1 cellular context compared by ENCODE assay signal in the genomic region with DNA sequence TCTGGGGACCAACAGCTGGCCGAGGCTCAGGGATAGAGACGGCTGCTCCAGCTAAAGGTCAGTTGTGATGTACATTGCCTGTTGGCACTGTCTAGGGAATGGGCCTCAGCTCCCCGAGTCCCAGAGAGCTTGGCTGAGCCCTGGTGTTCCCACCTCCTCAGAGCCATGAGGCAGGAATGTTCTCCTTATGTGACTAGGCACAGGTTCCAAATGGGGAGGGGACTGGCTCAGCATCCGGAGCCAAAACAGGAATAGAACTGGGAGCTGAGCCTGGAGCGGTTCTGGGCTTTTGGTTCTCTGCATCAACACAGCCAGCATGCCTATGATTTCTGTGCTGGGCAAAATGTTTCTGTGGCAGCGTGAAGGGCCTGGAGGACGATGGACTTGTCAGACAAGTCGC.
TF ChIP-seq lines count a peak whose summit lies in the region.

A gene with protein sequence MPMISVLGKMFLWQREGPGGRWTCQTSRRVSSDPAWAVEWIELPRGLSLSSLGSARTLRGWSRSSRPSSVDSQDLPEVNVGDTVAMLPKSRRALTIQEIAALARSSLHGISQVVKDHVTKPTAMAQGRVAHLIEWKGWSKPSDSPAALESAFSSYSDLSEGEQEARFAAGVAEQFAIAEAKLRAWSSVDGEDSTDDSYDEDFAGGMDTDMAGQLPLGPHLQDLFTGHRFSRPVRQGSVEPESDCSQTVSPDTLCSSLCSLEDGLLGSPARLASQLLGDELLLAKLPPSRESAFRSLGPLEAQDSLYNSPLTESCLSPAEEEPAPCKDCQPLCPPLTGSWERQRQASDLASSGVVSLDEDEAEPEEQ (plus strand): TSS at position 286 of the 400 bp plus-strand sequence. CDS start 31 bp downstream, at position 317.

TF ChIP-seq in IMR-90, 13 proteins besides CTCF, POLR2A, EP300 and RAD21 (continued from another document):
- no peak for TF ChIP-seq MXI1 (IDR thresholded peaks at IDR 0.05; ENCODE audit: borderline replicate concordance, low read depth, low read length)
- no peak for TF ChIP-seq CEBPB (IDR thresholded peaks at IDR 0.05; ENCODE audit: low read depth, low read length)
- TF ChIP-seq MAZ (IDR thresholded peaks at IDR 0.05; ENCODE audit: borderline replicate concordance, low read depth, low read length), result no peak
- TF ChIP-seq RFX5 (IDR thresholded peaks at IDR 0.05; ENCODE audit: low read depth, low read length), result no peak
- TF ChIP-seq FOS (IDR thresholded peaks at IDR 0.05; ENCODE audit: low read depth, low read length), result no peak
- TF ChIP-seq USF2 (IDR thresholded peaks at IDR 0.05; ENCODE audit: low read depth, low read length), result no peak
- no peak for TF ChIP-seq MAFK (IDR thresholded peaks at IDR 0.05; ENCODE audit: low read depth, low read length)
- no peak for TF ChIP-seq CHD1 (IDR thresholded peaks at IDR 0.05; ENCODE audit: low read depth, low read length)
- TF ChIP-seq RCOR1 (IDR thresholded peaks at IDR 0.05; ENCODE audit: insufficient replicate concordance, low read length), result no peak
- no peak for TF ChIP-seq NFE2L2 (IDR thresholded peaks at IDR 0.05; ENCODE audit: low read depth, low read length)
